ENCODE assay signal across 1 cellular context in genomic region chr12:47794679-47795078, GRCh38.
TF ChIP-seq lines count a peak whose summit lies in the region.

No MANE protein-coding gene starts in this region.

TF ChIP-seq in HepG2, 621 proteins besides CTCF, POLR2A, EP300 and RAD21:
- TF ChIP-seq E2F2 (CRISPR knock-in tag; IDR thresholded peaks at IDR 0.05; ENCODE audit: borderline replicate concordance): no peak
- no peak for TF ChIP-seq KDM2A (CRISPR knock-in tag; IDR thresholded peaks at IDR 0.05; ENCODE audit: borderline replicate concordance, low read depth)
- no peak for TF ChIP-seq NFYB (CRISPR knock-in tag; IDR thresholded peaks at IDR 0.05)
- TF ChIP-seq, protein P1, sequence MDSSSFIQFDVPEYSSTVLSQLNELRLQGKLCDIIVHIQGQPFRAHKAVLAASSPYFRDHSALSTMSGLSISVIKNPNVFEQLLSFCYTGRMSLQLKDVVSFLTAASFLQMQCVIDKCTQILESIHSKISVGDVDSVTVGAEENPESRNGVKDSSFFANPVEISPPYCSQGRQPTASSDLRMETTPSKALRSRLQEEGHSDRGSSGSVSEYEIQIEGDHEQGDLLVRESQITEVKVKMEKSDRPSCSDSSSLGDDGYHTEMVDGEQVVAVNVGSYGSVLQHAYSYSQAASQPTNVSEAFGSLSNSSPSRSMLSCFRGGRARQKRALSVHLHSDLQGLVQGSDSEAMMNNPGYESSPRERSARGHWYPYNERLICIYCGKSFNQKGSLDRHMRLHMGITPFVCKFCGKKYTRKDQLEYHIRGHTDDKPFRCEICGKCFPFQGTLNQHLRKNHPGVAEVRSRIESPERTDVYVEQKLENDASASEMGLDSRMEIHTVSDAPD (CRISPR knock-in tag; IDR thresholded peaks at IDR 0.05): no peak
- TF ChIP-seq JUND (CRISPR knock-in tag; IDR thresholded peaks at IDR 0.05): no peak
- TF ChIP-seq THYN1 (CRISPR knock-in tag; IDR thresholded peaks at IDR 0.05; ENCODE audit: borderline replicate concordance, low read depth): no peak
- no peak for TF ChIP-seq CHCHD3 (CRISPR knock-in tag; IDR thresholded peaks at IDR 0.05)
- no peak for TF ChIP-seq STAG1 (CRISPR knock-in tag; IDR thresholded peaks at IDR 0.05)
- no peak for TF ChIP-seq ZNF33B (CRISPR knock-in tag; IDR thresholded peaks at IDR 0.05)
- TF ChIP-seq ZNF777 (CRISPR knock-in tag; IDR thresholded peaks at IDR 0.05): no peak
- TF ChIP-seq, protein P2, sequence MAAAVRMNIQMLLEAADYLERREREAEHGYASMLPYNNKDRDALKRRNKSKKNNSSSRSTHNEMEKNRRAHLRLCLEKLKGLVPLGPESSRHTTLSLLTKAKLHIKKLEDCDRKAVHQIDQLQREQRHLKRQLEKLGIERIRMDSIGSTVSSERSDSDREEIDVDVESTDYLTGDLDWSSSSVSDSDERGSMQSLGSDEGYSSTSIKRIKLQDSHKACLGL (CRISPR knock-in tag; IDR thresholded peaks at IDR 0.05): no peak
- no peak for TF ChIP-seq PHF20 (CRISPR knock-in tag; IDR thresholded peaks at IDR 0.05)
- no peak for TF ChIP-seq ZNF788 (CRISPR knock-in tag; IDR thresholded peaks at IDR 0.05; ENCODE audit: borderline replicate concordance)
- TF ChIP-seq HNF4G (IDR thresholded peaks at IDR 0.05; ENCODE audit: borderline replicate concordance, low read depth, low read length): no peak
- TF ChIP-seq HNF4G (CRISPR knock-in tag; IDR thresholded peaks at IDR 0.05; ENCODE audit: borderline replicate concordance, low read depth): no peak
- TF ChIP-seq, protein P3, sequence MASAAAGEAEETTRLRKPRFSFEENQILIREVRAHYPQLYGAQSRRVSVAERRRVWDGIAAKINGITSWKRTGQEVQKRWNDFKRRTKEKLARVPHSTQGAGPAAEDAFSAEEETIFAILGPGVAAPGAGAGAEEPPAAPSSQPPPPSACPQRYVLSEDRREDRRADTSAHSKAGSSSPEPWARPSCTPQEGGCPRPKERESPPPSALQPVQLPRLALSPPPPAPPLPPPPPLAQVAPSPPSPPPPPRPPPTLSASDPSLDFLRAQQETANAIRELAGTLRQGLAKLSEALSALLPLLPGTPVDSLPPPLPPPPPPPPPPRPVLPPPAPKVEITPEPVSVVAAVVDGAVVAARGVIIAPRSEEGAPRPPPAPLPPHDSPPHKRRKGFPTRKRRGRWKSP (CRISPR knock-in tag; IDR thresholded peaks at IDR 0.05): no peak
- no peak for TF ChIP-seq NRL (CRISPR knock-in tag; IDR thresholded peaks at IDR 0.05; ENCODE audit: borderline replicate concordance)
- TF ChIP-seq, protein P4, sequence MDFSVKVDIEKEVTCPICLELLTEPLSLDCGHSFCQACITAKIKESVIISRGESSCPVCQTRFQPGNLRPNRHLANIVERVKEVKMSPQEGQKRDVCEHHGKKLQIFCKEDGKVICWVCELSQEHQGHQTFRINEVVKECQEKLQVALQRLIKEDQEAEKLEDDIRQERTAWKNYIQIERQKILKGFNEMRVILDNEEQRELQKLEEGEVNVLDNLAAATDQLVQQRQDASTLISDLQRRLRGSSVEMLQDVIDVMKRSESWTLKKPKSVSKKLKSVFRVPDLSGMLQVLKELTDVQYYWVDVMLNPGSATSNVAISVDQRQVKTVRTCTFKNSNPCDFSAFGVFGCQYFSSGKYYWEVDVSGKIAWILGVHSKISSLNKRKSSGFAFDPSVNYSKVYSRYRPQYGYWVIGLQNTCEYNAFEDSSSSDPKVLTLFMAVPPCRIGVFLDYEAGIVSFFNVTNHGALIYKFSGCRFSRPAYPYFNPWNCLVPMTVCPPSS (IDR thresholded peaks at IDR 0.05): no peak
- TF ChIP-seq TCF12 (IDR thresholded peaks at IDR 0.05): no peak
- TF ChIP-seq TCF12 (CRISPR knock-in tag; IDR thresholded peaks at IDR 0.05): no peak
- TF ChIP-seq FOXM1 (CRISPR knock-in tag; IDR thresholded peaks at IDR 0.05): no peak
- TF ChIP-seq HOXA5 (CRISPR knock-in tag; IDR thresholded peaks at IDR 0.05): no peak
